ENCODE assay signal across 26 cellular contexts in the genomic region with DNA sequence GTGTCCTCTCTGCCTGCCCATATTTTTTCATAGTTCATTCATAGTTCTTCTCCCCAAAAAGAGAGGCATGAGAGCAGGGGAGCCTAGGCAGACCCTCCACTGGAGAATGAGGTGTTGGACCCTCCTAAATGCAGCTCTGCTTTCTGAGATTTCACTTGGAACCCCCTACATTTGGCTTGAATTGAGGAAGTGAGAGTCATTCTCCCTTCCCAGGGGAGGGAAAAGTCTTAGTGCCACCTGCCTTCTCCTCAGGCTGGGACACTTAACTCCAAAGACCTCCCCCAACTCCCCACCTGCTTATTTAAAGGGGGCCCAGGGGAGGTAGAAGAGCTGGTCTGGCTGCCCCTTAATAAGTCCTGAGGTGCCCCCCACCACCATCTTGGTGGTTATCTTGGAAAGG.
DNase-seq lines count a peak whose midpoint lies in the region; ATAC-seq, FAIRE-seq and TF ChIP-seq lines count a peak whose summit lies in the region.
"Had no signal": no experiment of that assay in that cellular context is flagged by ENCODE, and none has a peak within 500 bp of the region (broad histone marks: within the 10 kb centered on the region; RNA-seq: fewer than 3 reads in every experiment).

No MANE protein-coding gene starts in this region.

- DNase-seq in GM12891 (ENCODE audit: insufficient read length, low spot score) (no peak), OCI-LY7 (ENCODE audit: low spot score) (peak; percentile 56), GM12878 (ENCODE audit: low read depth, low spot score) (no peak), SK-N-DZ (ENCODE audit: low spot score) (no peak), AML-193 (lab: John Stamatoyannopoulos, UW) (no peak), ecto neural progenitor cell (ENCODE audit: low spot score) (no peak), nephron progenitor cell (no peak)
- DNase-seq: 8988T; ACHN; C1 segment of cervical spinal cord; CD4-positive, alpha-beta memory T cell; CD4-positive, CD25-positive, alpha-beta regulatory T cell; CD8-positive, alpha-beta memory T cell; COR-L47; DMS 273 treated with DMSO at 0.1 percent for 48 hours; DMS153; DMS53; DMS79; DND-41; EL; GDM1 had no signal

- SMC1A ChIA-PET in GM12878 (lab: Charles Lee; ENCODE audit: uncharacterized antibody, unreplicated experiment), result no interaction called here

- H3K27me3 Mint-ChIP-seq in nephron progenitor cell (ENCODE audit: low read depth, poor library complexity), result peaks cover 37% of the 10 kb centered on the region

- CTCF ChIA-PET in OCI-LY7 (lab: Charles Lee; ENCODE audit: unreplicated experiment) (no interaction called here), GM12878 (lab: Yijun Ruan, JAX) (no interaction called here)

- POLR2A ChIA-PET in OCI-LY7 (lab: Charles Lee) (interaction anchor here (1.3 kb wide), 1 partner anchor 11 kb away, joined by 5 read pairs; no protein-coding TSS in a partner anchor), GM12878 (lab: Charles Lee) (no interaction called here)

- peaks cover 34% of the 10 kb centered on the region for H3K9me3 Mint-ChIP-seq in nephron progenitor cell

- TF ChIP-seq EP300 in GM12878 (IDR thresholded peaks at IDR 0.05; ENCODE audit: borderline replicate concordance in 1 of 2, control insufficient read depth in 1 of 2, low read depth in 2 of 2, low read length in 2 of 2), result no peak

- RAD21 ChIA-PET in GM12878 (lab: Charles Lee; ENCODE audit: unreplicated experiment), result no interaction called here

- ATAC-seq in GM12878, result no peak

- H3K36me3 ChIP-seq in OCI-LY7 (ENCODE audit: insufficient read depth, low read length) (peaks cover 9% of the 10 kb centered on the region; the same call in 1 of the 2 replicates), GM12878 (ENCODE audit: control insufficient read depth in 2 of 2, insufficient read depth in 2 of 2, low read length in 1 of 2) (no peaks in the 10 kb centered on the region)

- H3K4me3 ChIP-seq in OCI-LY7 (ENCODE audit: low read depth, low read length, poor library complexity, severe bottlenecking) (no peak overlapping the region), GM12878 (no peak overlapping the region)

- TF ChIP-seq RAD21 in GM12878 (IDR thresholded peaks at IDR 0.05; ENCODE audit: insufficient read depth, low read depth, low read length), result no peak

- no peak overlapping the region for H2AFZ ChIP-seq in OCI-LY7 (ENCODE audit: low read length)
- no peak overlapping the region for H2AFZ ChIP-seq in GM12878 (ENCODE audit: control insufficient read depth, low read depth, low read length)

- no peak overlapping the region for H3K27ac Mint-ChIP-seq in nephron progenitor cell
- H3K27ac Mint-ChIP-seq: B cell; CD14-positive monocyte; CD4-positive, alpha-beta memory T cell; CD8-positive, alpha-beta memory T cell had no signal

- H3K9me3 ChIP-seq in OCI-LY7 (ENCODE audit: low read length) (peaks cover 23% of the 10 kb centered on the region), GM12878 (replicated peaks; ENCODE audit: control insufficient read depth, insufficient read depth, low read length) (peaks cover 4% of the 10 kb centered on the region; the same call in 2 of the 3 replicates)

- no peak overlapping the region for H3K4me3 Mint-ChIP-seq in nephron progenitor cell
- H3K4me3 Mint-ChIP-seq: B cell; CD14-positive monocyte; CD4-positive, alpha-beta memory T cell; CD4-positive, CD25-positive, alpha-beta regulatory T cell; CD8-positive, alpha-beta memory T cell had no signal

- H3K4me2 ChIP-seq in OCI-LY7 (ENCODE audit: low read length) (peak overlapping the region; percentile 37), GM12878 (ENCODE audit: control insufficient read depth, insufficient read depth) (no peak overlapping the region)

- BruUV-seq in OCI-LY7 (replicated peaks; lab: Mats Ljungman, UMichigan) (no TSS peak), GM12878 (replicated peaks; lab: Mats Ljungman, UMichigan) (no TSS peak)

- H3K4me1 Mint-ChIP-seq in nephron progenitor cell, result peaks cover 8% of the 10 kb centered on the region
- H3K4me1 Mint-ChIP-seq: CD14-positive monocyte; CD4-positive, CD25-positive, alpha-beta regulatory T cell had no signal

- FAIRE-seq in GM12891 (lab: Jason Lieb, UNC) (no peak), GM12878 (lab: Jason Lieb, UNC) (no peak)
- FAIRE-seq: A204.1, GM12892, GM18507 had no signal

- in situ Hi-C loops in GM12878 (cut with MboI), result no loop called here

- H3K36me3 Mint-ChIP-seq in nephron progenitor cell (ENCODE audit: low read depth), result no peaks in the 10 kb centered on the region
- H3K36me3 Mint-ChIP-seq: CD14-positive monocyte; CD4-positive, alpha-beta memory T cell; CD4-positive, CD25-positive, alpha-beta regulatory T cell; CD8-positive, alpha-beta memory T cell had no signal

- H3K27ac ChIP-seq in OCI-LY7 (ENCODE audit: low read depth, low read length, poor library complexity, severe bottlenecking) (peak overlapping the region; percentile 7), GM12878 (ENCODE audit: control insufficient read depth, insufficient read depth) (no peak overlapping the region)

- no peaks in the 10 kb centered on the region for H4K20me1 ChIP-seq in OCI-LY7 (ENCODE audit: insufficient read depth, low read length)
- H4K20me1 ChIP-seq in GM12878 (ENCODE audit: control insufficient read depth, insufficient read depth), result no peaks in the 10 kb centered on the region

- H3K9me2 ChIP-seq in OCI-LY7 (ENCODE audit: insufficient read depth, low read length), result no peaks in the 10 kb centered on the region

- TF ChIP-seq CTCF in OCI-LY7 (conservative IDR thresholded peaks at IDR 0.05; ENCODE audit: low read length), result no peak
- TF ChIP-seq CTCF in GM12878 (IDR thresholded peaks at IDR 0.05 in 2 of 3, conservative IDR thresholded peaks at IDR 0.05 in 1 of 3; ENCODE audit: control insufficient read depth in 2 of 3, extremely low read depth in 1 of 3, insufficient read depth in 1 of 3, low read depth in 3 of 3, low read length in 3 of 3), result no peak
- no peak for TF ChIP-seq CTCF in nephron progenitor cell (IDR thresholded peaks at IDR 0.05)

- no peak for TF ChIP-seq POLR2A in GM12891 (IDR thresholded peaks at IDR 0.05; ENCODE audit: low read depth, low read length)
- no peak for TF ChIP-seq POLR2A in GM12878 (IDR thresholded peaks at IDR 0.05; ENCODE audit: low read depth, low read length)

- H3K4me1 ChIP-seq in OCI-LY7 (ENCODE audit: insufficient read depth, low read length, poor library complexity, severe bottlenecking) (peaks cover 59% of the 10 kb centered on the region), GM12878 (ENCODE audit: control insufficient read depth, insufficient read depth, low read length) (peaks cover 2% of the 10 kb centered on the region)

- no peak overlapping the region for H3K9ac ChIP-seq in GM12878 (ENCODE audit: control insufficient read depth, insufficient read depth, low read length)

- no peaks in the 10 kb centered on the region for H3K79me2 ChIP-seq in OCI-LY7 (ENCODE audit: insufficient read depth, low read depth, low read length)
- no peaks in the 10 kb centered on the region for H3K79me2 ChIP-seq in GM12878 (ENCODE audit: control insufficient read depth, insufficient read depth, low read length)

- no peaks in the 10 kb centered on the region for H3K27me3 ChIP-seq in GM12878 (replicated peaks in 1 of 2; ENCODE audit: control insufficient read depth in 2 of 2, insufficient read depth in 2 of 2, low read length in 1 of 2)

- intact Hi-C loops in OCI-LY7 (cut with micrococcal nuclease; ENCODE audit: unreplicated experiment) (no loop called here), GM12878 (cut with micrococcal nuclease; ENCODE audit: unreplicated experiment) (no loop called here)

TF ChIP-seq in GM12891, 5 proteins besides CTCF, POLR2A, EP300 and RAD21:
- TF ChIP-seq SPI1 (IDR thresholded peaks at IDR 0.05; ENCODE audit: low read depth, low read length) (peak; percentile 65), POU2F2 (IDR thresholded peaks at IDR 0.05; ENCODE audit: low read depth, low read length) (no peak)

TF ChIP-seq in GM12878, 131 proteins besides CTCF, POLR2A, EP300 and RAD21:
- TF ChIP-seq YBX1 (IDR thresholded peaks at IDR 0.05), result no peak
- peak; percentile 50; the same call in 1 of the 2 replicates for TF ChIP-seq SPI1 (IDR thresholded peaks at IDR 0.05; ENCODE audit: borderline replicate concordance, insufficient read depth, low read depth, low read length)
- TF ChIP-seq SMAD1 (IDR thresholded peaks at IDR 0.05; ENCODE audit: low read depth, partially characterized antibody), result no peak
- TF ChIP-seq ZNF207 (IDR thresholded peaks at IDR 0.05; ENCODE audit: borderline replicate concordance), result no peak
